ENCODE assay signal across 33 cellular contexts in the genomic region with DNA sequence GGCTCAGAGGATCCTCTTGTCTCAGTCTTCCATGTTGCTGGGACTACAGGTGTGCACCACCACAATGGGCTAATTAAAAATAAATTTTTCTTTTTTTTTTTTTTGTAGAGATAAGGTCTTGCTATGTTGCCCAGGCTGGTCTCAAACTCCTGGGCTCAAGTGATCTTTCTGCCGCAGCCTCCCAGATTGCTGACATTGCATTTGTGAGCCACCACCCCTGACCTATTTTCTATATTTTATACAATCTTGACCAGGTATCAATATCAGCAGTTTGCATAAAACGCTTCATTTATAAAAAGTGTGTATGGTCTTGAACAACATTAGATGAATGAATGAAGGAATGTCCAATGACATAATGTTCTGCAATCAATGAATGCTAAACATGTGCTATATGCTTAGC. TPM values are rescaled to one million over a fixed set of nuclear protein-coding genes. Genes with fewer than 3 reads are reported as not detected.
"Had no signal": no experiment of that assay in that cellular context is flagged by ENCODE, and none has a peak within 500 bp of the region (broad histone marks: within the 10 kb centered on the region; RNA-seq: fewer than 3 reads in every experiment).

No MANE protein-coding gene starts in this region.

- H3K9me3 ChIP-seq: ovary, psoas muscle, spleen, suprapubic skin, testis, tibial artery, transverse colon, upper lobe of right lung, uterus had no signal

- H3K9ac ChIP-seq: neural progenitor cell, parathyroid adenoma had no signal

- H3K27me3 ChIP-seq: neural progenitor cell, ovary, suprapubic skin, testis, transverse colon, upper lobe of right lung, uterus had no signal

- H2AFZ ChIP-seq: neural progenitor cell, parathyroid adenoma had no signal

- ATAC-seq: natural killer cell; psoas muscle; right cardiac atrium; sciatic nerve; stimulated activated memory B cell treated with anti-CD40 and anti-IgM and Interleukin-4, amounts not matched to agents 10 μg/mL and 1 μg/mL and 100 μg/mL, for 72 hours; stimulated activated naive CD8-positive, alpha-beta T cell treated with anti-CD3 and anti-CD28 coated beads, Interleukin-15, amount 100 ng/mL, for 72 hours; stimulated activated naive CD8-positive, alpha-beta T cell treated with anti-CD3 and anti-CD28 coated beads, Interleukin-15, Interleukin-2, amounts not matched to agents 100 U/mL and 50 U/mL, for 24 hours; upper lobe of right lung had no signal

- H3K36me3 ChIP-seq: neural progenitor cell, ovary, spleen, suprapubic skin, tibial artery, transverse colon, upper lobe of right lung, uterus had no signal

- H3K4me1 ChIP-seq: neural progenitor cell, parathyroid adenoma, psoas muscle, spleen, suprapubic skin, testis, tibial artery, transverse colon, upper lobe of right lung, uterus had no signal

- DNase-seq: natural killer cell; occipital lobe; ovary; psoas muscle; right cardiac atrium; spleen; stimulated activated CD4-positive, alpha-beta T cell treated with anti-CD3 and anti-CD28 coated beads, Interleukin-12 subunit alpha, Interleukin-12 subunit beta, amount 100 ng/mL, for 4 hours; stimulated activated CD4-positive, alpha-beta T cell treated with anti-CD3 and anti-CD28 coated beads, Interleukin-1b, Interleukin-23, amount 100 ng/mL, for 48 hours; stimulated activated CD4-positive, alpha-beta T cell treated with anti-CD3 and anti-CD28 coated beads, Interleukin-4, amount 100 ng/mL, for 1 hour; stimulated activated CD4-positive, alpha-beta T cell treated with anti-CD3 and anti-CD28 coated beads, Interleukin-4, amount 100 ng/mL, for 4 hours; stimulated activated CD8-positive, alpha-beta memory T cell treated with anti-CD3 and anti-CD28 coated beads, Interleukin-4, amount 100 ng/mL, for 48 hours; stimulated activated naive CD4-positive, alpha-beta T cell; stimulated activated naive CD8-positive, alpha-beta T cell treated with anti-CD3 and anti-CD28 coated beads, Interleukin-15, amount 100 ng/mL, for 72 hours; stimulated activated naive CD8-positive, alpha-beta T cell treated with anti-CD3 and anti-CD28 coated beads, Interleukin-15, Interleukin-2, amounts not matched to agents 100 U/mL and 50 U/mL, for 24 hours; substantia nigra; testis; tibial artery; transverse colon; upper lobe of right lung; uterus had no signal

- H3K79me2 ChIP-seq: parathyroid adenoma had no signal

- H3K4me2 ChIP-seq: neural progenitor cell, smooth muscle cell had no signal

- H3K4me3 ChIP-seq: neural progenitor cell, ovary, psoas muscle, skin epidermis, smooth muscle cell, spleen, suprapubic skin, testis, tibial artery, transverse colon, upper lobe of right lung, uterus had no signal

- H3K27ac ChIP-seq: neural progenitor cell, ovary, parathyroid adenoma, psoas muscle, skin epidermis, spleen, suprapubic skin, testis, tibial artery, transverse colon, upper lobe of right lung, uterus had no signal

RNA-seq across cellular contexts. Expression of a gene that starts 32.5 kb away (rescaled TPM):
- total RNA-seq: natural killer cell, occipital lobe, osteoblast, ovary, progenitor cell of endocrine pancreas, psoas muscle, renal cortical epithelial cell, right cardiac atrium, sciatic nerve, smooth muscle cell, spleen, suprapubic skin, transverse colon, upper lobe of right lung, urinary bladder, uterus had no signal
- polyA plus RNA-seq: neural cell, ovary, psoas muscle, right cardiac atrium, smooth muscle cell, spleen, thymus, urinary bladder had no signal
